28 cellular contexts compared by ENCODE assay signal in genomic region chr22:35422145-35422544, GRCh38.
"Had no signal": no experiment of that assay in that cellular context is flagged by ENCODE, and none has a peak within 500 bp of the region (broad histone marks: within the 10 kb centered on the region; RNA-seq: fewer than 3 reads in every experiment).

No MANE protein-coding gene starts in this region.

- H3K9me3 Mint-ChIP-seq: activated CD4-positive, alpha-beta T cell treated with anti-CD3 and anti-CD28 coated beads, Interleukin-2, amount 10 ng/mL, durations not matched to agents 7 days and 5 days; T-helper 1 cell treated with Interleukin-12 subunit alpha and Interleukin-12 subunit beta and Interleukin-4 antibody, amounts not matched to agents 30 μg/mL and 1 μg/mL, for 36 hours; T-helper 2 cell treated with Interferon-gamma antibody and Interleukin-4, amounts not matched to agents 5 μg/mL and 100 μg/mL, for 36 hours; WTC11 had no signal

- H3K4me3 ChIP-seq: ascending aorta, MG63, SJSA1 had no signal

- DNase-seq: activated CD4-positive, alpha-beta T cell treated with anti-CD3 and anti-CD28 coated beads for 36 hours; activated CD4-positive, alpha-beta T cell treated with anti-CD3 and anti-CD28 coated beads, Interleukin-2, amount 10 ng/mL, durations not matched to agents 7 days and 5 days; activated CD4-positive, alpha-beta T cell treated with anti-CD3 and anti-CD28 coated beads, Interleukin-2, amount 50 U/mL, for 48 hours; activated CD8-positive, alpha-beta T cell treated with anti-CD3 and anti-CD28 coated beads, Interleukin-2, amount 10 ng/mL, durations not matched to agents 7 days and 5 days; activated effector memory CD4-positive, alpha-beta T cell treated with Interleukin-2 at 50 U/mL for 16 hours; activated T-cell treated with anti-CD3 and anti-CD28 coated beads, Interleukin-2, amount 50 U/mL, for 48 hours; amygdala; Kasumi-1; MG63; NCI-H1048; NCI-H1105 treated with DMSO at 0.1 percent for 48 hours; NCI-H1436; NCI-H1694; NCI-H1930; NCI-H2081 treated with DMSO at 0.1 percent for 48 hours; NCI-H345; NCI-H524 treated with DMSO at 0.1 percent for 48 hours; SHP77 treated with DMSO at 0.1 percent for 48 hours; SK-N-SH had no signal

- H3K27me3 Mint-ChIP-seq: activated CD4-positive, alpha-beta T cell treated with anti-CD3 and anti-CD28 coated beads for 36 hours; activated CD4-positive, alpha-beta T cell treated with anti-CD3 and anti-CD28 coated beads, Interleukin-2, amount 10 ng/mL, durations not matched to agents 7 days and 5 days; activated naive CD8-positive, alpha-beta T cell had no signal

- H3K27ac Mint-ChIP-seq: activated CD4-positive, alpha-beta T cell treated with anti-CD3 and anti-CD28 coated beads for 36 hours; activated CD4-positive, alpha-beta T cell treated with anti-CD3 and anti-CD28 coated beads, Interleukin-2, amount 10 ng/mL, durations not matched to agents 7 days and 5 days; activated CD8-positive, alpha-beta T cell treated with anti-CD3 and anti-CD28 coated beads, Interleukin-2, amount 10 ng/mL, durations not matched to agents 7 days and 5 days; activated naive CD8-positive, alpha-beta T cell; T-helper 1 cell treated with Interleukin-12 subunit alpha and Interleukin-12 subunit beta and Interleukin-4 antibody, amounts not matched to agents 30 μg/mL and 1 μg/mL, for 36 hours; T-helper 2 cell treated with Interferon-gamma antibody and Interleukin-4, amounts not matched to agents 5 μg/mL and 100 μg/mL, for 36 hours had no signal

- H3K4me1 Mint-ChIP-seq: activated CD4-positive, alpha-beta T cell treated with anti-CD3 and anti-CD28 coated beads for 36 hours; activated CD4-positive, alpha-beta T cell treated with anti-CD3 and anti-CD28 coated beads, Interleukin-2, amount 10 ng/mL, durations not matched to agents 7 days and 5 days had no signal

- H3K9ac ChIP-seq: SK-N-SH had no signal

- H3K4me3 Mint-ChIP-seq: activated CD4-positive, alpha-beta T cell treated with anti-CD3 and anti-CD28 coated beads for 36 hours; activated CD4-positive, alpha-beta T cell treated with anti-CD3 and anti-CD28 coated beads, Interleukin-2, amount 10 ng/mL, durations not matched to agents 7 days and 5 days; activated CD8-positive, alpha-beta T cell treated with anti-CD3 and anti-CD28 coated beads, Interleukin-2, amount 10 ng/mL, durations not matched to agents 7 days and 5 days; activated naive CD8-positive, alpha-beta T cell; T-helper 1 cell treated with Interleukin-12 subunit alpha and Interleukin-12 subunit beta and Interleukin-4 antibody, amounts not matched to agents 30 μg/mL and 1 μg/mL, for 36 hours; T-helper 2 cell treated with Interferon-gamma antibody and Interleukin-4, amounts not matched to agents 5 μg/mL and 100 μg/mL, for 36 hours; WTC11 had no signal

- FAIRE-seq: TTC549 had no signal

- H3K9me3 ChIP-seq: ascending aorta, MG63, SJSA1, SK-N-SH had no signal

- ATAC-seq: activated CD4-positive, alpha-beta T cell treated with anti-CD3 and anti-CD28 coated beads for 36 hours; activated CD4-positive, CD25-positive, alpha-beta regulatory T cell treated with anti-CD3 and anti-CD28 coated beads, Interleukin-2, amount 50 U/mL, for 24 hours; activated CD8-positive, alpha-beta T cell treated with anti-CD3 and anti-CD28 coated beads, Interleukin-2, amount 10 ng/mL, durations not matched to agents 7 days and 5 days; Panc1; WTC11 had no signal

- H3K36me3 Mint-ChIP-seq: activated naive CD8-positive, alpha-beta T cell had no signal

- H3K27ac ChIP-seq: ascending aorta, SJSA1 had no signal

- H3K4me1 ChIP-seq: ascending aorta, SJSA1 had no signal

- H3K27me3 ChIP-seq: ascending aorta, MG63, SJSA1 had no signal
